Comparison of ENCODE assay signal across 1 cellular context in the genomic region with DNA sequence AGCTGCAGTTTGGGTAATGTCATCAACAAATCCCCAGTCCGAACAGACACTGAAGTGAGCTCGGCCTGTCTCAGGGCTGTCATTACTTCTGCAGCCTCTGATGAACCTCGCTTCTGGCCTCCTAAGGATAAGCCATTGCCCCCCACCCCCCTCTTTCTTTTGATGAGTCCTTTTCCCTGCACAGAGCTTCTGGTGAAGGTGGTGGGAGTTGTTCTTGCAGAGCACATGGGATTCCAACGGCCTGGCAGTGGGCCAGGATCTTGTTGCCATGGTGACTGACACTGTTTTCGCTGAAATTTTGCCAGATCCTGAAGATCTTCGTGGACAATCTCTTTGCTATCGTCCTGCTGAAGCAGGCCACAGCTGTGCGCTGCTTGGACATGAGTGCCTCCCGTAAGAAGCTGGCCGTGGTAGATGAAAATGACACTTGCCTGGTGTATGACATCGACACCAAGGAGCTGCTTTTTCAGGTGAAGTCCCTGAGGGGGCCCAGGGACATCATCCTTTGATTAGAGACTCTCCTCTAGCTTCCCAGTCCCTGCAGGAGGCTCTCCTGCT.
TF ChIP-seq lines count a peak whose summit lies in the region.

No MANE protein-coding gene starts in this region.

TF ChIP-seq in SK-N-SH, 30 proteins besides CTCF, POLR2A, EP300 and RAD21:
- TF ChIP-seq MXI1 (IDR thresholded peaks at IDR 0.05; ENCODE audit: low read depth, low read length) = peak; percentile 60; the same call in 1 of the 2 replicates
TF ChIP-seq in SK-N-SH: peak in this region for 1; not testable (repeated sequence) for 29.
